ENCODE assay signal across 14 cellular contexts in the genomic region with DNA sequence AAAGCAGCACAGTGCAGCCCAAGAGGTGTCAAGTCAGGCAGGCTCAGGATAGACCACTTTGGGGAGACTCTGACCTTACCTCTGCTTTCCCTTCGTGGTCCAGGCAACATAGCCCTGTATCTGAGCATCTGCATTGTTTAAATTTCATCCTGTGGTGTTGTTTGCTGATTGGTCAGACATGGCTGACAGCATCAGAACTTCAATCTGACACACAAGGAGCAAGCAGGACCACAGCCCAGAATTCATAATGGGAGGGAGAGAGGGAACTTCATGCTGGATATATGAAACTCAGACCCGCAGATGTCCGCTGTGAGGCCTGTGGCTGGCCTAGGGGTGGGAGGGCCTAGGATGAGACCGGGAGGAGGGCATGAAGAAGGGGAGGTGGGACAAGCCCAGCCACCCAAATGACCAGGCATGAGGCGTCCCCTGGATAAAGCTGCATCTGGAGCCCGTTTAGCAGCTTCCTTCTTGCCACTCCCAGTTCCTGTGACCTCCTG.
A peak's percentile ranks its signal among the peaks of the same experiment; 100 is the strongest.
DNase-seq lines count a peak whose midpoint lies in the region; ATAC-seq and TF ChIP-seq lines count a peak whose summit lies in the region.
"Had no signal": no experiment of that assay in that cellular context is flagged by ENCODE, and none has a peak within 500 bp of the region (broad histone marks: within the 10 kb centered on the region; RNA-seq: fewer than 3 reads in every experiment).

No MANE protein-coding gene starts in this region.

- peak overlapping the region; percentile 49 for H3K4me3 ChIP-seq in BE2C (ENCODE audit: low read depth, low read length)
- peak overlapping the region; percentile 17 for H3K4me3 ChIP-seq in skeletal muscle cell (ENCODE audit: low read depth, low read length)

- no peaks in the 10 kb centered on the region for H3K36me3 Mint-ChIP-seq in glutamatergic neuron (ENCODE audit: unreplicated experiment)
- H3K36me3 Mint-ChIP-seq: CD4-positive, CD25-positive, alpha-beta regulatory T cell had no signal

- peaks cover 4% of the 10 kb centered on the region for H3K27me3 Mint-ChIP-seq in glutamatergic neuron (ENCODE audit: unreplicated experiment)
- H3K27me3 Mint-ChIP-seq: activated T-cell treated with anti-CD3 and anti-CD28 coated beads, Interleukin-2, amount 50 U/mL, for 24 hours; CD4-positive, CD25-positive, alpha-beta regulatory T cell; central memory CD8-positive, alpha-beta T cell had no signal

- no peaks in the 10 kb centered on the region for H3K27me3 ChIP-seq in BE2C

- H3K4me1 ChIP-seq in BE2C, result peaks cover 14% of the 10 kb centered on the region

- peaks cover 8% of the 10 kb centered on the region for H3K36me3 ChIP-seq in BE2C

- peaks cover 3% of the 10 kb centered on the region for H3K9me3 Mint-ChIP-seq in glutamatergic neuron (ENCODE audit: unreplicated experiment)
- H3K9me3 Mint-ChIP-seq: activated T-cell treated with anti-CD3 and anti-CD28 coated beads, Interleukin-2, amount 50 U/mL, for 24 hours had no signal

- peak overlapping the region; percentile 74 for H3K27ac Mint-ChIP-seq in glutamatergic neuron (ENCODE audit: unreplicated experiment)
- H3K27ac Mint-ChIP-seq: activated T-cell treated with anti-CD3 and anti-CD28 coated beads, Interleukin-2, amount 50 U/mL, for 24 hours; CD4-positive, CD25-positive, alpha-beta regulatory T cell had no signal

- TF ChIP-seq CTCF in BE2C (IDR thresholded peaks at IDR 0.05; ENCODE audit: low read depth, low read length) (no peak), glutamatergic neuron (IDR thresholded peaks at IDR 0.05; ENCODE audit: partially characterized antibody, unreplicated experiment) (no peak)

- no peaks in the 10 kb centered on the region for H3K9me3 ChIP-seq in BE2C

- no peak for ATAC-seq in GM19035 (IDR thresholded peaks at IDR 0.05; ENCODE audit: unreplicated experiment)
- no peak for ATAC-seq in left lobe of liver
- no peak for ATAC-seq in GM21723 (IDR thresholded peaks at IDR 0.05; ENCODE audit: unreplicated experiment)
- no peak for ATAC-seq in HG02763 (IDR thresholded peaks at IDR 0.05; ENCODE audit: unreplicated experiment)
- ATAC-seq: left colon had no signal

- DNase-seq in BE2C (peak; percentile 55), RPMI7951 (ENCODE audit: low read depth) (peak; percentile 71), glutamatergic neuron (peak; percentile 19), skeletal muscle cell (ENCODE audit: low read depth) (no peak), left lobe of liver (ENCODE audit: low spot score) (no peak)
- DNase-seq: activated CD4-positive, CD25-positive, alpha-beta regulatory T cell; activated T-cell treated with anti-CD3 and anti-CD28 coated beads, Interleukin-2, amount 50 U/mL, for 24 hours; CD4-positive, CD25-positive, alpha-beta regulatory T cell; HCEC 1CT; left colon had no signal

- peak overlapping the region; percentile 67 for H3K4me3 Mint-ChIP-seq in glutamatergic neuron (ENCODE audit: unreplicated experiment)
- H3K4me3 Mint-ChIP-seq: activated T-cell treated with anti-CD3 and anti-CD28 coated beads, Interleukin-2, amount 50 U/mL, for 24 hours; CD4-positive, CD25-positive, alpha-beta regulatory T cell; central memory CD8-positive, alpha-beta T cell had no signal

- peaks cover 60% of the 10 kb centered on the region for H3K4me1 Mint-ChIP-seq in glutamatergic neuron (ENCODE audit: low read depth, unreplicated experiment)
- H3K4me1 Mint-ChIP-seq: CD4-positive, CD25-positive, alpha-beta regulatory T cell; central memory CD8-positive, alpha-beta T cell had no signal

Comparison
In these comparisons a context has a peak if more than half of its experiments do, and no peak if none do; other contexts are left out.
1. DNase-seq: peak in BE2C (single experiment), RPMI7951 (single experiment) and glutamatergic neuron (single experiment); none in skeletal muscle cell (single experiment) and left lobe of liver (single experiment).